In genomic region chr1:78370356-78370755, GRCh38 we compare ENCODE assay signal across 11 cellular contexts.
A peak's percentile ranks its signal among the peaks of the same experiment; 100 is the strongest.
DNase-seq lines count a peak whose midpoint lies in the region; ATAC-seq and TF ChIP-seq lines count a peak whose summit lies in the region.
"Had no signal": no experiment of that assay in that cellular context is flagged by ENCODE, and none has a peak within 500 bp of the region (broad histone marks: within the 10 kb centered on the region; RNA-seq: fewer than 3 reads in every experiment).

No MANE protein-coding gene starts in this region.

- H3K4me3 ChIP-seq in epithelial cell of proximal tubule (ENCODE audit: low read depth, low read length) (no peak overlapping the region), lower leg skin (ENCODE audit: low read depth, poor library complexity, severe bottlenecking) (no peak overlapping the region), right lobe of liver (no peak overlapping the region)
- H3K4me3 ChIP-seq: esophagus muscularis mucosa had no signal

- H3K4me1 ChIP-seq in right lobe of liver = no peaks in the 10 kb centered on the region
- H3K4me1 ChIP-seq: esophagus muscularis mucosa had no signal

- peak; percentile 78 for ATAC-seq in GM21619 (IDR thresholded peaks at IDR 0.05; ENCODE audit: unreplicated experiment)
- peak; percentile 82 for ATAC-seq in HG03460 (IDR thresholded peaks at IDR 0.05; ENCODE audit: unreplicated experiment)
- ATAC-seq in right lobe of liver = no peak

- H3K36me3 ChIP-seq in right lobe of liver = no peaks in the 10 kb centered on the region
- H3K36me3 ChIP-seq: esophagus muscularis mucosa had no signal

- no peaks in the 10 kb centered on the region for H3K27me3 ChIP-seq in right lobe of liver
- H3K27me3 ChIP-seq: esophagus muscularis mucosa had no signal

- no peaks in the 10 kb centered on the region for H3K9me3 ChIP-seq in right lobe of liver
- H3K9me3 ChIP-seq: esophagus muscularis mucosa had no signal

- H3K27ac ChIP-seq in right lobe of liver = no peak overlapping the region
- H3K27ac ChIP-seq: C4-2B, esophagus muscularis mucosa had no signal

- no peak for TF ChIP-seq CTCF in epithelial cell of proximal tubule (conservative IDR thresholded peaks at IDR 0.05; ENCODE audit: low read depth, low read length)
- TF ChIP-seq CTCF in lower leg skin (IDR thresholded peaks at IDR 0.05) = no peak
- TF ChIP-seq CTCF in right lobe of liver (IDR thresholded peaks at IDR 0.05) = no peak

- intact Hi-C loops in lower leg skin (cut with DNase I; ENCODE audit: low total_unique reads) = no loop called here
- intact Hi-C loops in right lobe of liver (cut with DNase I) = no loop called here

- TF ChIP-seq POLR2A in lower leg skin (IDR thresholded peaks at IDR 0.05) (no peak), right lobe of liver (IDR thresholded peaks at IDR 0.05) (no peak)

- 30 to 37% methylated on average over 2 of the region's 2 CpGs for WGBS in lower leg skin, 2 donors
- WGBS in right lobe of liver (ENCODE audit: insufficient coverage, low coverage, low lambda C conversion rate, missing lambda C conversion rate) = 42% methylated on average over 2 of the region's 2 CpGs

- DNase-seq in EH (ENCODE audit: low read depth) (peak; percentile 65), epithelial cell of proximal tubule (ENCODE audit: low read depth) (peak; percentile 26), lower leg skin (ENCODE audit: low spot score in 2 of 2) (no peak), right lobe of liver (no peak), NCI-H1105 (lab: John Stamatoyannopoulos, UW) (no peak), CD1c-positive myeloid dendritic cell (ENCODE audit: extremely low spot score) (no peak)
- DNase-seq: NCI-H774 had no signal

Comparison
In these comparisons a context has a peak if more than half of its experiments do, and no peak if none do; other contexts are left out.
1. DNase-seq: peak in EH (single experiment) and epithelial cell of proximal tubule (single experiment); none in lower leg skin (0 of 2), right lobe of liver (0 of 3), NCI-H1105 (single experiment) and CD1c-positive myeloid dendritic cell (single experiment).
2. ATAC-seq: peak in GM21619 (single experiment) and HG03460 (single experiment); none in right lobe of liver (0 of 4).